In genomic region chr11:103450241-103450640, GRCh38 we compare ENCODE assay signal across 22 cellular contexts.
DNase-seq lines count a peak whose midpoint lies in the region; ATAC-seq, FAIRE-seq and TF ChIP-seq lines count a peak whose summit lies in the region.
"Had no signal": no experiment of that assay in that cellular context is flagged by ENCODE, and none has a peak within 500 bp of the region (broad histone marks: within the 10 kb centered on the region; RNA-seq: fewer than 3 reads in every experiment).

No MANE protein-coding gene starts in this region.

- H3K4me1 ChIP-seq in astrocyte (ENCODE audit: insufficient read depth, low read length) (peaks cover 3% of the 10 kb centered on the region), fibroblast of lung (ENCODE audit: control insufficient read depth, extremely low read depth, insufficient read depth, low read length) (no peaks in the 10 kb centered on the region), kidney (ENCODE audit: control insufficient read depth in 1 of 2, insufficient read depth in 1 of 2, low read depth in 1 of 2, low read length in 2 of 2) (no peaks in the 10 kb centered on the region), OCI-LY7 (ENCODE audit: insufficient read depth, low read length, poor library complexity, severe bottlenecking) (no peaks in the 10 kb centered on the region), upper lobe of right lung (no peaks in the 10 kb centered on the region)
- H3K4me1 ChIP-seq: A549, BE2C had no signal

- H3K4me3 ChIP-seq in astrocyte (ENCODE audit: insufficient read depth, low read depth, low read length): no peak overlapping the region
- H3K4me3 ChIP-seq in fibroblast of lung (replicated peaks in 1 of 4; ENCODE audit: control extremely low read depth in 1 of 4, insufficient read depth in 1 of 4, low read depth in 3 of 4, low read length in 4 of 4): no peak overlapping the region
- no peak overlapping the region for H3K4me3 ChIP-seq in kidney (ENCODE audit: low read length in 2 of 2)
- H3K4me3 ChIP-seq in OCI-LY7 (ENCODE audit: low read depth, low read length, poor library complexity, severe bottlenecking): no peak overlapping the region
- H3K4me3 ChIP-seq in upper lobe of right lung: no peak overlapping the region
- H3K4me3 ChIP-seq: A549, GM23338, HAP-1 had no signal

- no peak for TF ChIP-seq CTCF in astrocyte (IDR thresholded peaks at IDR 0.05; ENCODE audit: insufficient read depth, low read depth, low read length)
- no peak for TF ChIP-seq CTCF in fibroblast of lung (conservative IDR thresholded peaks at IDR 0.05 in 1 of 2, IDR thresholded peaks at IDR 0.05 in 1 of 2; ENCODE audit: low read depth in 1 of 2, low read length in 2 of 2)
- no peak for TF ChIP-seq CTCF in kidney (IDR thresholded peaks at IDR 0.05; ENCODE audit: borderline replicate concordance, extremely low read depth, insufficient read depth)
- TF ChIP-seq CTCF in OCI-LY7 (conservative IDR thresholded peaks at IDR 0.05; ENCODE audit: low read length): no peak
- TF ChIP-seq CTCF in upper lobe of right lung (IDR thresholded peaks at IDR 0.05): no peak

- CTCF ChIA-PET in OCI-LY7 (lab: Charles Lee; ENCODE audit: unreplicated experiment): no interaction called here

- H3K4me1 Mint-ChIP-seq in astrocyte (ENCODE audit: low read depth, unreplicated experiment): no peaks in the 10 kb centered on the region

- H3K9me3 Mint-ChIP-seq in astrocyte (ENCODE audit: unreplicated experiment): no peaks in the 10 kb centered on the region
- H3K9me3 Mint-ChIP-seq: GM23338 had no signal

- no peaks in the 10 kb centered on the region for H3K9me2 ChIP-seq in OCI-LY7 (ENCODE audit: insufficient read depth, low read length)

- H3K27me3 Mint-ChIP-seq in astrocyte (ENCODE audit: low read depth, unreplicated experiment): no peaks in the 10 kb centered on the region

- H4K20me1 ChIP-seq in astrocyte (ENCODE audit: insufficient read depth, low read length) (no peaks in the 10 kb centered on the region), fibroblast of lung (ENCODE audit: control insufficient read depth, extremely low read depth, insufficient read depth, low read length) (no peaks in the 10 kb centered on the region), OCI-LY7 (ENCODE audit: insufficient read depth, low read length) (no peaks in the 10 kb centered on the region)

- H3K27me3 ChIP-seq in astrocyte (ENCODE audit: insufficient read depth, low read length) (no peaks in the 10 kb centered on the region), fibroblast of lung (ENCODE audit: control insufficient read depth, insufficient read depth, low read length) (no peaks in the 10 kb centered on the region), upper lobe of right lung (no peaks in the 10 kb centered on the region)
- H3K27me3 ChIP-seq: BE2C had no signal

- ATAC-seq in HG03159 (IDR thresholded peaks at IDR 0.05; ENCODE audit: unreplicated experiment): no peak
- ATAC-seq in upper lobe of right lung: no peak
- ATAC-seq: A549, GM23338 had no signal

- POLR2A ChIA-PET in OCI-LY7 (lab: Charles Lee): interaction anchor here (0.7 to 1.5 kb wide), 3 partner anchors 8 to 24 kb away, joined by 3 to 4 read pairs (median 3); no protein-coding TSS in a partner anchor

- no peak overlapping the region for H3K27ac Mint-ChIP-seq in astrocyte (ENCODE audit: unreplicated experiment)
- H3K27ac Mint-ChIP-seq: GM23338 had no signal

- H3K4me2 ChIP-seq in astrocyte (ENCODE audit: low read length) (no peak overlapping the region), fibroblast of lung (ENCODE audit: extremely low read depth, insufficient read depth, low read length) (peak overlapping the region; percentile 19), OCI-LY7 (ENCODE audit: low read length) (no peak overlapping the region)
- H3K4me2 ChIP-seq: A549, GM23338 had no signal

- H3K4me3 Mint-ChIP-seq in astrocyte (ENCODE audit: unreplicated experiment): no peak overlapping the region
- H3K4me3 Mint-ChIP-seq: GM23338 had no signal

- DNase-seq in astrocyte (ENCODE audit: low read depth) (peak; percentile 56), fibroblast of lung (ENCODE audit: low read depth in 2 of 2) (peak; percentile 69 to 73), kidney (no peak), NCI-H446 (lab: John Stamatoyannopoulos, UW) (no peak), OCI-LY7 (ENCODE audit: low spot score) (no peak), upper lobe of right lung (no peak)
- DNase-seq: BE2C, DMS53, Karpas-422, NCI-H1694, NCI-H2081, NCI-H2171, NCI-H446 treated with DMSO at 0.1 percent for 48 hours, NCI-H526 treated with DMSO at 0.1 percent for 48 hours, Right ventricle myocardium superior had no signal

- H2AFZ ChIP-seq in astrocyte (ENCODE audit: low read depth, low read length) (no peak overlapping the region), fibroblast of lung (ENCODE audit: low read length) (no peak overlapping the region), OCI-LY7 (ENCODE audit: low read length) (no peak overlapping the region)
- H2AFZ ChIP-seq: GM23338 had no signal

- H3K36me3 ChIP-seq in astrocyte (ENCODE audit: insufficient read depth, low read length) (no peaks in the 10 kb centered on the region), fibroblast of lung (ENCODE audit: control insufficient read depth, insufficient read depth, low read length) (no peaks in the 10 kb centered on the region), kidney (ENCODE audit: control insufficient read depth in 1 of 2, insufficient read depth in 2 of 2, low read length in 2 of 2) (no peaks in the 10 kb centered on the region), OCI-LY7 (ENCODE audit: insufficient read depth, low read length) (no peaks in the 10 kb centered on the region), upper lobe of right lung (no peaks in the 10 kb centered on the region)
- H3K36me3 ChIP-seq: BE2C, HAP-1 had no signal

- H3K9me3 ChIP-seq in astrocyte (ENCODE audit: insufficient read depth, low read depth, low read length): no peaks in the 10 kb centered on the region
- no peaks in the 10 kb centered on the region for H3K9me3 ChIP-seq in fibroblast of lung (ENCODE audit: control insufficient read depth, insufficient read depth, low read depth, low read length)
- H3K9me3 ChIP-seq in kidney (ENCODE audit: control insufficient read depth in 1 of 2, low read length in 2 of 2): no peaks in the 10 kb centered on the region
- no peaks in the 10 kb centered on the region for H3K9me3 ChIP-seq in OCI-LY7 (ENCODE audit: low read length)
- H3K9me3 ChIP-seq in upper lobe of right lung: no peaks in the 10 kb centered on the region
- H3K9me3 ChIP-seq: A549, BE2C, HAP-1 had no signal

- H3K27ac ChIP-seq in astrocyte (ENCODE audit: low read depth, low read length): no peak overlapping the region
- no peak overlapping the region for H3K27ac ChIP-seq in fibroblast of lung (ENCODE audit: insufficient read depth, low read length)
- no peak overlapping the region for H3K27ac ChIP-seq in kidney (ENCODE audit: low read depth in 2 of 2, low read length in 2 of 2)
- H3K27ac ChIP-seq in OCI-LY7 (ENCODE audit: low read depth, low read length, poor library complexity, severe bottlenecking): no peak overlapping the region
- no peak overlapping the region for H3K27ac ChIP-seq in upper lobe of right lung
- H3K27ac ChIP-seq: A549 had no signal

- no TSS peak for BruUV-seq in OCI-LY7 (replicated peaks; lab: Mats Ljungman, UMichigan)

- H3K79me2 ChIP-seq in astrocyte (ENCODE audit: insufficient read depth, low read length) (no peaks in the 10 kb centered on the region), fibroblast of lung (ENCODE audit: control insufficient read depth, insufficient read depth, low read length) (no peaks in the 10 kb centered on the region), OCI-LY7 (ENCODE audit: insufficient read depth, low read depth, low read length) (no peaks in the 10 kb centered on the region)

- intact Hi-C loops in kidney (cut with DNase I): no loop called here
- intact Hi-C loops in OCI-LY7 (cut with micrococcal nuclease; ENCODE audit: unreplicated experiment): no loop called here
- intact Hi-C loops in upper lobe of right lung (cut with DNase I): no loop called here

- no peaks in the 10 kb centered on the region for H3K36me3 Mint-ChIP-seq in astrocyte (ENCODE audit: low read depth, unreplicated experiment)

- H3K9ac ChIP-seq in astrocyte (ENCODE audit: low read length): no peak overlapping the region
- H3K9ac ChIP-seq in fibroblast of lung (ENCODE audit: insufficient read depth, low read length): no peak overlapping the region
- no peak overlapping the region for H3K9ac ChIP-seq in kidney (ENCODE audit: low read length in 2 of 2)

- peak; percentile 78 for FAIRE-seq in G401.6 (lab: Jason Lieb, UNC)
- no peak for FAIRE-seq in astrocyte (lab: Jason Lieb, UNC)
- FAIRE-seq in kidney (lab: Jason Lieb, UNC): peak; percentile 67
- FAIRE-seq: A549, D721Med, GM12892 had no signal

Comparison
In these comparisons a context has a peak if more than half of its experiments do, and no peak if none do; other contexts are left out.
1. DNase-seq: peak in astrocyte (single experiment) and fibroblast of lung (2 of 2); none in kidney (single experiment), NCI-H446 (0 of 2), OCI-LY7 (single experiment) and upper lobe of right lung (single experiment).